14 cellular contexts compared by ENCODE assay signal in the genomic region with DNA sequence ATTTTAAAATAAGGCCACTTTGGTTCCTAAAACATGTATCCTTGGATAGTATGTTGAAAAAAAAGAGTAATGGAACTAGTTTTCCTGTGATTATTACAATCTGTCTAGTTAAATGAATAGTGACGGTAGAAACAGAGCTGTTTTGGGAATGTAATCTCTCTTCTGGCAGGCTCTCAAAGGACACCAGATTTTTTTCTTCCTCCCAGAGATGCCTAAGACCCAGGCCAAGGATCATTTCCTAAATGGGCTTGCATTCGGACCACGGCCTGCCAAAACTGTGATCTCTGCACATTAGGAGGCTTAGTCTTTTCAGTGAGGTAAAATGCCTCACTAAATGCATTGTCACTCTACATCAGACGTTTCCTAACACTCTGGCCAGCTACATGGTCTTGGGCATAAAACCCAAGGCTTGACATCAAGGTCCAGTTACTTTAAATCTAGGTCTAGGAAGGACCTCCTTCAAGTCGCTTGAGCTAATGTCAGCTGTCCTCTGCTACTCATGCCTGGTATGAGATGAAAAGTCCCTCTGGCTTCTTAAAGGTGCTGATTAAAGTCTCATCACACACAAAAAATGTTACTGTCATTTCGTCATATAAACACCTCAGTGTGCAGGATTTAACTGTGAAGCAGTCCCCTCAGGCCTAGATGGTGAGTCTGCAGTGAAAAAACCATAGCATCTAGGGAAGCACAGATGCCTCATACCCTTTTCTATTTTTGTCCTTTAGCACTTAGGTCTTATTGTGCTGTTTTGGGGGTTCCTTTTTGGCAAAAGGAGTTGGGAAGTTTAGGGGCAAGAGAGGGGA. TPM values are rescaled to one million over a fixed set of nuclear protein-coding genes. Genes with fewer than 3 reads are reported as not detected.
A peak's percentile ranks its signal among the peaks of the same experiment; 100 is the strongest.
DNase-seq lines count a peak whose midpoint lies in the region; ATAC-seq and TF ChIP-seq lines count a peak whose summit lies in the region.
"Had no signal": no experiment of that assay in that cellular context is flagged by ENCODE, and none has a peak within 500 bp of the region (broad histone marks: within the 10 kb centered on the region; RNA-seq: fewer than 3 reads in every experiment).

No MANE protein-coding gene starts in this region.

- intact Hi-C loops in Right ventricle myocardium superior (cut with DNase I) (no loop called here), prostate gland (cut with DNase I) (no loop called here)

- no peak overlapping the region for H2AFZ ChIP-seq in MM.1S (ENCODE audit: low read length)

- no peak for TF ChIP-seq POLR2A in prostate gland (IDR thresholded peaks at IDR 0.05)

- TF ChIP-seq CTCF in AG10803 (conservative IDR thresholded peaks at IDR 0.05; ENCODE audit: low read length): no peak
- TF ChIP-seq CTCF in prostate gland (IDR thresholded peaks at IDR 0.05): no peak
- no peak for TF ChIP-seq CTCF in MM.1S (IDR thresholded peaks at IDR 0.05; ENCODE audit: low read length)

- H3K27me3 ChIP-seq in prostate gland (replicated peaks; ENCODE audit: insufficient read depth): no peaks in the 10 kb centered on the region
- H3K27me3 ChIP-seq in MM.1S (replicated peaks; ENCODE audit: insufficient read depth, low read length): no peaks in the 10 kb centered on the region

- H3K4me2 ChIP-seq in MM.1S (ENCODE audit: low read depth, low read length): no peak overlapping the region

- H3K4me3 ChIP-seq in AG10803 (ENCODE audit: low read length) (no peak overlapping the region), prostate gland (no peak overlapping the region), MM.1S (ENCODE audit: low read length) (no peak overlapping the region)

- 32% methylated on average over 6 of the region's 6 CpGs for WGBS in prostate gland

- no peaks in the 10 kb centered on the region for H3F3A ChIP-seq in MM.1S (ENCODE audit: insufficient read depth, low read length)

- H3K9ac ChIP-seq in MM.1S (ENCODE audit: low read length): no peak overlapping the region

- H3K79me2 ChIP-seq in MM.1S (ENCODE audit: low read length): no peaks in the 10 kb centered on the region

- no peaks in the 10 kb centered on the region for H3K9me2 ChIP-seq in MM.1S (replicated peaks; ENCODE audit: insufficient read depth, low read length)

- peak; percentile 58 for ATAC-seq in Right ventricle myocardium superior (ENCODE audit: poor library complexity)
- ATAC-seq: activated CD8-positive, alpha-beta T cell treated with anti-CD3 and anti-CD28 coated beads for 36 hours; stimulated activated memory B cell treated with anti-CD40 and anti-IgM and Interleukin-4, amounts not matched to agents 10 μg/mL and 1 μg/mL and 100 μg/mL, for 72 hours had no signal

- no peaks in the 10 kb centered on the region for H3K9me3 ChIP-seq in prostate gland
- H3K9me3 ChIP-seq in MM.1S (replicated peaks; ENCODE audit: insufficient read depth, low read length): no peaks in the 10 kb centered on the region

- no peaks in the 10 kb centered on the region for H4K20me1 ChIP-seq in MM.1S (ENCODE audit: insufficient read depth, low read length)

- H3K4me1 ChIP-seq in prostate gland (replicated peaks) (no peaks in the 10 kb centered on the region), MM.1S (ENCODE audit: low read length) (no peaks in the 10 kb centered on the region)

- DNase-seq in AG10803 (ENCODE audit: low read depth) (peak; percentile 43), astrocyte of the hippocampus (ENCODE audit: low read depth, low spot score) (peak; percentile 45), Right ventricle myocardium superior (peak; percentile 58), prostate gland (ENCODE audit: low spot score) (no peak), MM.1S (no peak), NCI-H526 treated with DMSO at 0.1 percent for 48 hours (lab: John Stamatoyannopoulos, UW) (no peak)
- no peak for DNase-seq in stimulated activated CD4-positive, alpha-beta T cell treated with anti-CD3 and anti-CD28 coated beads, Interleukin-4, amount 100 ng/mL, for 1 hour
- DNase-seq in stimulated activated CD4-positive, alpha-beta T cell treated with anti-CD3 and anti-CD28 coated beads, Interleukin-1b, Interleukin-23, amount 100 ng/mL, for 48 hours: no peak
- DNase-seq: activated CD8-positive, alpha-beta T cell treated with anti-CD3 and anti-CD28 coated beads for 36 hours; activated naive CD8-positive, alpha-beta T cell treated with anti-CD3 and anti-CD28 coated beads, Interleukin-2, amount 10 ng/mL, durations not matched to agents 7 days and 5 days; foreskin melanocyte; Karpas-422; midbrain had no signal

- H3K36me3 ChIP-seq in prostate gland (no peaks in the 10 kb centered on the region), MM.1S (replicated peaks; ENCODE audit: insufficient read depth, low read length) (no peaks in the 10 kb centered on the region)

- peak overlapping the region; percentile 16 to 40 for H3K27ac ChIP-seq in prostate gland
- no peak overlapping the region for H3K27ac ChIP-seq in MM.1S (ENCODE audit: low read length)

RNA-seq across cellular contexts. Expression of a gene that starts 47.7 kb away (rescaled TPM):
- total RNA-seq in Right ventricle myocardium superior (318 TPM), prostate gland (10 to 100 TPM; 77.4 to 84.1 TPM)

Comparison
In these comparisons a context has a peak if more than half of its experiments do, and no peak if none do; other contexts are left out.
1. DNase-seq: peak in AG10803 (single experiment), astrocyte of the hippocampus (single experiment) and Right ventricle myocardium superior (single experiment); none in prostate gland (single experiment), MM.1S (single experiment), NCI-H526 treated with DMSO at 0.1 percent for 48 hours (single experiment), stimulated activated CD4-positive, alpha-beta T cell treated with anti-CD3 and anti-CD28 coated beads, Interleukin-4, amount 100 ng/mL, for 1 hour (single experiment) and stimulated activated CD4-positive, alpha-beta T cell treated with anti-CD3 and anti-CD28 coated beads, Interleukin-1b, Interleukin-23, amount 100 ng/mL, for 48 hours (single experiment).